ENCODE assay signal across 1 cellular context in the genomic region with DNA sequence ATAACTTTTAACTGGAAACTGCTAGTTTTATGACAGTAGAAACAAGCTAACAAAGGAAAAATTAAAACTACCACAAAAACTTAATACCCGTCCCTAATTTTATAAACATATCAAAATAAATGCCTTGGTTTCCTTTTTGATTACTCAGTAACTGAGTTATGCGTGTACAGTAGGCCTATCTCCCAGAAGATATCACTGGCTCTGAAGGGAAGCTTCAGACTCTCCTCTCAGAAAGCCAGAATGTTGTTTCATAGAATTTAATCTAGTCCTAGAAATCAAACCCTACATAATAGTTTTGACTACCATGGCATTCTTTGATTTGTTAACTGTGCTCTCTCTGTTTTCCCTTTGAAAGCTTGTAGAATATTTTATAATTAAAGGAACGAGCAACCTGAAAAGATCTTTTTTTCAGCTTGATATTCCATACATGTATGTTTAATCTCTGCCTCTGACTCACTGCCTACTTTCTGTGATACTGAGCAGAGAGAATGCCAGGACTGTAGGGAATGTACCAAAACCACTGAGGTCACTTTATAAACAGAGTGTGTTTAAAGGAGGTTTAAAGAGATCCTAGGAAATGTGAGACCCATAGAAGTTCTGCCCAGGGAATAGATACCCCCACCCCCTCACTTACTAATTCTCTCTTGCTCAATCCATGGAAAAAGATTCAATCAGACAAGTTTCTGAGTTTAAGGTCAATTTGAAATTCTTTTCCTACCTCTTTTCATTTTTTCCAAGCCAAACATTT.
TF ChIP-seq lines count a peak whose summit lies in the region.

No MANE protein-coding gene starts in this region.

TF ChIP-seq in GM23338, 12 proteins besides CTCF, POLR2A, EP300 and RAD21 (continued from another document):
- TF ChIP-seq, protein P1, sequence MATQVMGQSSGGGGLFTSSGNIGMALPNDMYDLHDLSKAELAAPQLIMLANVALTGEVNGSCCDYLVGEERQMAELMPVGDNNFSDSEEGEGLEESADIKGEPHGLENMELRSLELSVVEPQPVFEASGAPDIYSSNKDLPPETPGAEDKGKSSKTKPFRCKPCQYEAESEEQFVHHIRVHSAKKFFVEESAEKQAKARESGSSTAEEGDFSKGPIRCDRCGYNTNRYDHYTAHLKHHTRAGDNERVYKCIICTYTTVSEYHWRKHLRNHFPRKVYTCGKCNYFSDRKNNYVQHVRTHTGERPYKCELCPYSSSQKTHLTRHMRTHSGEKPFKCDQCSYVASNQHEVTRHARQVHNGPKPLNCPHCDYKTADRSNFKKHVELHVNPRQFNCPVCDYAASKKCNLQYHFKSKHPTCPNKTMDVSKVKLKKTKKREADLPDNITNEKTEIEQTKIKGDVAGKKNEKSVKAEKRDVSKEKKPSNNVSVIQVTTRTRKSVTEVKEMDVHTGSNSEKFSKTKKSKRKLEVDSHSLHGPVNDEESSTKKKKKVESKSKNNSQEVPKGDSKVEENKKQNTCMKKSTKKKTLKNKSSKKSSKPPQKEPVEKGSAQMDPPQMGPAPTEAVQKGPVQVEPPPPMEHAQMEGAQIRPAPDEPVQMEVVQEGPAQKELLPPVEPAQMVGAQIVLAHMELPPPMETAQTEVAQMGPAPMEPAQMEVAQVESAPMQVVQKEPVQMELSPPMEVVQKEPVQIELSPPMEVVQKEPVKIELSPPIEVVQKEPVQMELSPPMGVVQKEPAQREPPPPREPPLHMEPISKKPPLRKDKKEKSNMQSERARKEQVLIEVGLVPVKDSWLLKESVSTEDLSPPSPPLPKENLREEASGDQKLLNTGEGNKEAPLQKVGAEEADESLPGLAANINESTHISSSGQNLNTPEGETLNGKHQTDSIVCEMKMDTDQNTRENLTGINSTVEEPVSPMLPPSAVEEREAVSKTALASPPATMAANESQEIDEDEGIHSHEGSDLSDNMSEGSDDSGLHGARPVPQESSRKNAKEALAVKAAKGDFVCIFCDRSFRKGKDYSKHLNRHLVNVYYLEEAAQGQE (IDR thresholded peaks at IDR 0.05; ENCODE audit: unreplicated experiment) = no peak
- TF ChIP-seq, protein P2, sequence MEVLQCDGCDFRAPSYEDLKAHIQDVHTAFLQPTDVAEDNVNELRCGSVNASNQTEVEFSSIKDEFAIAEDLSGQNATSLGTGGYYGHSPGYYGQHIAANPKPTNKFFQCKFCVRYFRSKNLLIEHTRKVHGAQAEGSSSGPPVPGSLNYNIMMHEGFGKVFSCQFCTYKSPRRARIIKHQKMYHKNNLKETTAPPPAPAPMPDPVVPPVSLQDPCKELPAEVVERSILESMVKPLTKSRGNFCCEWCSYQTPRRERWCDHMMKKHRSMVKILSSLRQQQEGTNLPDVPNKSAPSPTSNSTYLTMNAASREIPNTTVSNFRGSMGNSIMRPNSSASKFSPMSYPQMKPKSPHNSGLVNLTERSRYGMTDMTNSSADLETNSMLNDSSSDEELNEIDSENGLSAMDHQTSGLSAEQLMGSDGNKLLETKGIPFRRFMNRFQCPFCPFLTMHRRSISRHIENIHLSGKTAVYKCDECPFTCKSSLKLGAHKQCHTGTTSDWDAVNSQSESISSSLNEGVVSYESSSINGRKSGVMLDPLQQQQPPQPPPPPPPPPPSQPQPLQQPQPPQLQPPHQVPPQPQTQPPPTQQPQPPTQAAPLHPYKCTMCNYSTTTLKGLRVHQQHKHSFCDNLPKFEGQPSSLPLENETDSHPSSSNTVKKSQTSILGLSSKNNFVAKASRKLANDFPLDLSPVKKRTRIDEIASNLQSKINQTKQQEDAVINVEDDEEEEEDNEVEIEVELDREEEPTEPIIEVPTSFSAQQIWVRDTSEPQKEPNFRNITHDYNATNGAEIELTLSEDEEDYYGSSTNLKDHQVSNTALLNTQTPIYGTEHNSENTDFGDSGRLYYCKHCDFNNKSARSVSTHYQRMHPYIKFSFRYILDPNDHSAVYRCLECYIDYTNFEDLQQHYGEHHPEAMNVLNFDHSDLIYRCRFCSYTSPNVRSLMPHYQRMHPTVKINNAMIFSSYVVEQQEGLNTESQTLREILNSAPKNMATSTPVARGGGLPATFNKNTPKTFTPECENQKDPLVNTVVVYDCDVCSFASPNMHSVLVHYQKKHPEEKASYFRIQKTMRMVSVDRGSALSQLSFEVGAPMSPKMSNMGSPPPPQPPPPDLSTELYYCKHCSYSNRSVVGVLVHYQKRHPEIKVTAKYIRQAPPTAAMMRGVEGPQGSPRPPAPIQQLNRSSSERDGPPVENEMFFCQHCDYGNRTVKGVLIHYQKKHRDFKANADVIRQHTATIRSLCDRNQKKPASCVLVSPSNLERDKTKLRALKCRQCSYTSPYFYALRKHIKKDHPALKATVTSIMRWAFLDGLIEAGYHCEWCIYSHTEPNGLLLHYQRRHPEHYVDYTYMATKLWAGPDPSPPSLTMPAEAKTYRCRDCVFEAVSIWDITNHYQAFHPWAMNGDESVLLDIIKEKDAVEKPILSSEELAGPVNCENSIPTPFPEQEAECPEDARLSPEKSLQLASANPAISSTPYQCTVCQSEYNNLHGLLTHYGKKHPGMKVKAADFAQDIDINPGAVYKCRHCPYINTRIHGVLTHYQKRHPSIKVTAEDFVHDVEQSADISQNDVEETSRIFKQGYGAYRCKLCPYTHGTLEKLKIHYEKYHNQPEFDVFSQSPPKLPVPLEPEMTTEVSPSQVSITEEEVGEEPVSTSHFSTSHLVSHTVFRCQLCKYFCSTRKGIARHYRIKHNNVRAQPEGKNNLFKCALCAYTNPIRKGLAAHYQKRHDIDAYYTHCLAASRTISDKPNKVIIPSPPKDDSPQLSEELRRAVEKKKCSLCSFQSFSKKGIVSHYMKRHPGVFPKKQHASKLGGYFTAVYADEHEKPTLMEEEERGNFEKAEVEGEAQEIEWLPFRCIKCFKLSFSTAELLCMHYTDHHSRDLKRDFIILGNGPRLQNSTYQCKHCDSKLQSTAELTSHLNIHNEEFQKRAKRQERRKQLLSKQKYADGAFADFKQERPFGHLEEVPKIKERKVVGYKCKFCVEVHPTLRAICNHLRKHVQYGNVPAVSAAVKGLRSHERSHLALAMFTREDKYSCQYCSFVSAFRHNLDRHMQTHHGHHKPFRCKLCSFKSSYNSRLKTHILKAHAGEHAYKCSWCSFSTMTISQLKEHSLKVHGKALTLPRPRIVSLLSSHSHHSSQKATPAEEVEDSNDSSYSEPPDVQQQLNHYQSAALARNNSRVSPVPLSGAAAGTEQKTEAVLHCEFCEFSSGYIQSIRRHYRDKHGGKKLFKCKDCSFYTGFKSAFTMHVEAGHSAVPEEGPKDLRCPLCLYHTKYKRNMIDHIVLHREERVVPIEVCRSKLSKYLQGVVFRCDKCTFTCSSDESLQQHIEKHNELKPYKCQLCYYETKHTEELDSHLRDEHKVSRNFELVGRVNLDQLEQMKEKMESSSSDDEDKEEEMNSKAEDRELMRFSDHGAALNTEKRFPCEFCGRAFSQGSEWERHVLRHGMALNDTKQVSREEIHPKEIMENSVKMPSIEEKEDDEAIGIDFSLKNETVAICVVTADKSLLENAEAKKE (CRISPR knock-in tag; IDR thresholded peaks at IDR 0.05) = no peak
- TF ChIP-seq POLR2AphosphoS5 (IDR thresholded peaks at IDR 0.05; ENCODE audit: low read depth) (no peak), ZNF114 (CRISPR knock-in tag; IDR thresholded peaks at IDR 0.05) (no peak), ZNF331 (CRISPR knock-in tag; IDR thresholded peaks at IDR 0.05; ENCODE audit: low read depth) (no peak), JUNB (IDR thresholded peaks at IDR 0.05; ENCODE audit: unreplicated experiment) (no peak)
